17 cellular contexts compared by ENCODE assay signal in the genomic region with DNA sequence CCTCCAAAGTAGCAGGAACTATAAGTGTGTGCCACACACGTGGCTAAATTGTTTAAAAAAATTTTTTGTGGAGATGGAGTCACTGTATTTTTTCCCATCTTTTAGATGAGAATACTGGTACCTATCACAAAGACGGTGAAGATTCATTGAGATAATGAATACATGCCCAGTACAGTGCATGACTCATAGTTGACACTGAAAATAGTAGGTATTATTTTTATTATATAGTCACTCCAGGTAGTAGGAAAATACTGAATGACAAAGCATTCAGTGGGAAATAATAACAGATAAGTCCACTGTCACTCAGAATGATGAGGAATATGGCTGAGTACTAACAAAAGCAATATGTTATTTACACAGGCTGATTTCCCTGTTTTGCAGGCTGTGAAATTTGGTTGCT.
DNase-seq lines count a peak whose midpoint lies in the region; ATAC-seq and TF ChIP-seq lines count a peak whose summit lies in the region.
"Had no signal": no experiment of that assay in that cellular context is flagged by ENCODE, and none has a peak within 500 bp of the region (broad histone marks: within the 10 kb centered on the region; RNA-seq: fewer than 3 reads in every experiment).

No MANE protein-coding gene starts in this region.

- BruUV-seq in mammary epithelial cell (replicated peaks; lab: Mats Ljungman, UMichigan) (no TSS peak), MCF 10A (replicated peaks; lab: Mats Ljungman, UMichigan) (no TSS peak)

- H3K27me3 ChIP-seq in mammary epithelial cell (ENCODE audit: insufficient read depth, low read length) (no peaks in the 10 kb centered on the region), RWPE2 (ENCODE audit: insufficient read depth, poor library complexity, severe bottlenecking) (no peaks in the 10 kb centered on the region), Peyer's patch (no peaks in the 10 kb centered on the region)
- H3K27me3 ChIP-seq: BLaER1 treated with 17β-estradiol and CSF1 and Interleukin-3, amounts not matched to agents 10 nM and 100 nM had no signal

- no peak overlapping the region for H3K4me3 ChIP-seq in mammary epithelial cell (replicated peaks in 1 of 3; ENCODE audit: insufficient read depth in 1 of 3, low read depth in 2 of 3, low read length in 3 of 3)
- no peak overlapping the region for H3K4me3 ChIP-seq in RWPE2 (ENCODE audit: severe bottlenecking)
- no peak overlapping the region for H3K4me3 ChIP-seq in Peyer's patch
- H3K4me3 ChIP-seq: BLaER1 treated with 17β-estradiol and CSF1 and Interleukin-3, amounts not matched to agents 10 nM and 100 nM; GM12878 had no signal

- no peaks in the 10 kb centered on the region for H3K4me1 ChIP-seq in mammary epithelial cell (ENCODE audit: insufficient read depth, low read length)
- no peaks in the 10 kb centered on the region for H3K4me1 ChIP-seq in RWPE2 (ENCODE audit: insufficient read depth, poor library complexity, severe bottlenecking)
- no peaks in the 10 kb centered on the region for H3K4me1 ChIP-seq in Peyer's patch
- H3K4me1 ChIP-seq: BLaER1 treated with 17β-estradiol and CSF1 and Interleukin-3, amounts not matched to agents 10 nM and 100 nM had no signal

- intact Hi-C loops in mammary epithelial cell (cut with micrococcal nuclease), result no loop called here
- intact Hi-C loops in MCF 10A (cut with micrococcal nuclease), result no loop called here
- intact Hi-C loops in activated CD4-positive, alpha-beta memory T cell treated with anti-CD3 and anti-CD28 coated beads for 36 hours (cut with micrococcal nuclease), result no loop called here

- no peaks in the 10 kb centered on the region for H3K9me3 ChIP-seq in mammary epithelial cell (replicated peaks; ENCODE audit: insufficient read depth, low read length)
- no peaks in the 10 kb centered on the region for H3K9me3 ChIP-seq in RWPE2 (ENCODE audit: severe bottlenecking)
- no peaks in the 10 kb centered on the region for H3K9me3 ChIP-seq in Peyer's patch
- H3K9me3 ChIP-seq: BLaER1 treated with 17β-estradiol and CSF1 and Interleukin-3, amounts not matched to agents 10 nM and 100 nM had no signal

- H3K27me3 Mint-ChIP-seq in MCF 10A (ENCODE audit: insufficient read depth, unreplicated experiment), result no peaks in the 10 kb centered on the region
- H3K27me3 Mint-ChIP-seq in activated CD4-positive, alpha-beta memory T cell treated with anti-CD3 and anti-CD28 coated beads for 36 hours, result peaks cover 14% of the 10 kb centered on the region

- dilution Hi-C loops in mammary epithelial cell (cut with HindIII; ENCODE audit: low sequenced_read_pairs), result no loop called here

- WGBS in mammary epithelial cell (ENCODE audit: low coverage, missing lambda C conversion rate), result 52% methylated on average over 2 of the region's 2 CpGs

- CTCF ChIA-PET in mammary epithelial cell (lab: Charles Lee; ENCODE audit: low non-redundant PET) (no interaction called here), MCF 10A (lab: Yijun Ruan, JAX) (no interaction called here)
- CTCF ChIA-PET in activated CD4-positive, alpha-beta memory T cell treated with anti-CD3 and anti-CD28 coated beads for 36 hours (lab: Charles Lee), result no interaction called here

- no peaks in the 10 kb centered on the region for H3K36me3 Mint-ChIP-seq in MCF 10A (ENCODE audit: insufficient read depth, unreplicated experiment)
- H3K36me3 Mint-ChIP-seq in activated CD4-positive, alpha-beta memory T cell treated with anti-CD3 and anti-CD28 coated beads for 36 hours, result no peaks in the 10 kb centered on the region
- H3K36me3 Mint-ChIP-seq: CD8-positive, alpha-beta T cell had no signal

- H3K9me3 Mint-ChIP-seq in MCF 10A (ENCODE audit: unreplicated experiment), result no peaks in the 10 kb centered on the region
- no peaks in the 10 kb centered on the region for H3K9me3 Mint-ChIP-seq in activated CD4-positive, alpha-beta memory T cell treated with anti-CD3 and anti-CD28 coated beads for 36 hours
- H3K9me3 Mint-ChIP-seq: CD8-positive, alpha-beta T cell; H9 had no signal

- no peak overlapping the region for H3K27ac Mint-ChIP-seq in MCF 10A (ENCODE audit: low read depth, unreplicated experiment)
- H3K27ac Mint-ChIP-seq in activated CD4-positive, alpha-beta memory T cell treated with anti-CD3 and anti-CD28 coated beads for 36 hours, result no peak overlapping the region
- H3K27ac Mint-ChIP-seq: B cell; CD8-positive, alpha-beta T cell; H9 had no signal

- peaks cover under 1% of the 10 kb centered on the region for H3K4me1 Mint-ChIP-seq in MCF 10A (ENCODE audit: insufficient read depth, unreplicated experiment)
- H3K4me1 Mint-ChIP-seq in activated CD4-positive, alpha-beta memory T cell treated with anti-CD3 and anti-CD28 coated beads for 36 hours (ENCODE audit: low read depth), result no peaks in the 10 kb centered on the region
- H3K4me1 Mint-ChIP-seq: B cell, H9 had no signal

- no peak overlapping the region for H3K4me3 Mint-ChIP-seq in MCF 10A (ENCODE audit: unreplicated experiment)
- no peak overlapping the region for H3K4me3 Mint-ChIP-seq in activated CD4-positive, alpha-beta memory T cell treated with anti-CD3 and anti-CD28 coated beads for 36 hours
- H3K4me3 Mint-ChIP-seq: B cell; CD8-positive, alpha-beta T cell; H9 had no signal

- DNase-seq in mammary epithelial cell (peak; percentile 29), MCF 10A (ENCODE audit: unreplicated experiment) (no peak), RWPE2 (ENCODE audit: low spot score) (no peak), Peyer's patch (no peak), middle frontal gyrus (ENCODE audit: extremely low spot score, low spot score) (no peak)
- no peak for DNase-seq in activated CD4-positive, alpha-beta memory T cell treated with anti-CD3 and anti-CD28 coated beads for 36 hours
- DNase-seq: CD8-positive, alpha-beta T cell; DMS 273 treated with DMSO at 0.1 percent for 48 hours; DMS53; DND-41; EL; H9 had no signal

- no peak for TF ChIP-seq POLR2A in Peyer's patch (IDR thresholded peaks at IDR 0.05)

- no peak overlapping the region for H3K27ac ChIP-seq in mammary epithelial cell (ENCODE audit: insufficient read depth, low read depth, low read length)
- H3K27ac ChIP-seq in RWPE2 (ENCODE audit: poor library complexity, severe bottlenecking), result no peak overlapping the region
- H3K27ac ChIP-seq in Peyer's patch, result no peak overlapping the region
- H3K27ac ChIP-seq: 22Rv1; BLaER1 treated with 17β-estradiol and CSF1 and Interleukin-3, amounts not matched to agents 10 nM and 100 nM had no signal

- H3K9ac ChIP-seq in mammary epithelial cell (ENCODE audit: insufficient read depth, low read length), result no peak overlapping the region
- H3K9ac ChIP-seq: BLaER1 treated with 17β-estradiol and CSF1 and Interleukin-3, amounts not matched to agents 10 nM and 100 nM had no signal

- H3K36me3 ChIP-seq in mammary epithelial cell (ENCODE audit: insufficient read depth, low read length) (no peaks in the 10 kb centered on the region), RWPE2 (ENCODE audit: low read depth) (no peaks in the 10 kb centered on the region), Peyer's patch (no peaks in the 10 kb centered on the region)
- H3K36me3 ChIP-seq: BLaER1 treated with 17β-estradiol and CSF1 and Interleukin-3, amounts not matched to agents 10 nM and 100 nM had no signal

- no peaks in the 10 kb centered on the region for H3K79me2 ChIP-seq in mammary epithelial cell (ENCODE audit: insufficient read depth, low read length)

- POLR2A ChIA-PET in MCF 10A (lab: Yijun Ruan, JAX), result no interaction called here
- POLR2A ChIA-PET in activated CD4-positive, alpha-beta memory T cell treated with anti-CD3 and anti-CD28 coated beads for 36 hours (lab: Charles Lee), result no interaction called here

- in situ Hi-C loops in mammary epithelial cell (cut with MboI; ENCODE audit: low sequenced_read_pairs in 2 of 2), result no loop called here

- no peak overlapping the region for H2AFZ ChIP-seq in mammary epithelial cell (ENCODE audit: low read depth, low read length)

- TF ChIP-seq CTCF in mammary epithelial cell (conservative IDR thresholded peaks at IDR 0.05 in 1 of 2, IDR thresholded peaks at IDR 0.05 in 1 of 2; ENCODE audit: extremely low read depth in 1 of 2, insufficient read depth in 1 of 2, low read depth in 1 of 2, low read length in 2 of 2) (no peak), MCF 10A (IDR thresholded peaks at IDR 0.05; ENCODE audit: unreplicated experiment) (no peak), RWPE2 (IDR thresholded peaks at IDR 0.05; ENCODE audit: poor library complexity, severe bottlenecking) (no peak), Peyer's patch (IDR thresholded peaks at IDR 0.05) (no peak)

- no peak overlapping the region for H3K4me2 ChIP-seq in mammary epithelial cell (ENCODE audit: insufficient read depth, low read depth, low read length)
- H3K4me2 ChIP-seq: BLaER1 treated with 17β-estradiol and CSF1 and Interleukin-3, amounts not matched to agents 10 nM and 100 nM had no signal

- no peaks in the 10 kb centered on the region for H4K20me1 ChIP-seq in mammary epithelial cell (ENCODE audit: insufficient read depth, low read length)
- H4K20me1 ChIP-seq: BLaER1 treated with 17β-estradiol and CSF1 and Interleukin-3, amounts not matched to agents 10 nM and 100 nM had no signal

- ATAC-seq in RWPE2 (ENCODE audit: low read depth) (peak; percentile 61; the same call in 1 of the 3 replicates), esophagus mucosa (peak; percentile 57)
- ATAC-seq: CD8-positive, alpha-beta T cell; GM12878 had no signal
